Comparison of ENCODE assay signal across 33 cellular contexts in the genomic region with DNA sequence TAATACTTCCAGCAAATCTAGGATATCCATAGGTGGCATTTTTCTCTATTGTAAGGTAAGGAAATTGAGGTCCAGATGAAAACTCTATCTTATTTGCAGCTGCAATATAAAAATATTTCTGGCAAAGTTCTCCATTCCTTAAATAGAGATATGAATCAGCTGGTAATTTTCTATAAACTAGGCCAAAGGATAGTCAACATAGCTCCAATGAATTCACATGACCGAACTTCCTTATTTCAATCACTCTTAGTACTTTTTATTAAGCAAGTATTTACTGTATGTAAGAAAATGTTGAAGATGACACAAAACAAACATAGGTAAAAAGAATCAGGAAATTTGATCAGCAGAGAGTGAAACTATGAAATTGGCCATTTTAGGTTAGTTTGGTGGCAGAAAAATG. TPM values are rescaled to one million over a fixed set of nuclear protein-coding genes. Genes with fewer than 3 reads are reported as not detected.
"Had no signal": no experiment of that assay in that cellular context is flagged by ENCODE, and none has a peak within 500 bp of the region (broad histone marks: within the 10 kb centered on the region; RNA-seq: fewer than 3 reads in every experiment).

No MANE protein-coding gene starts in this region.

- H3K27me3 ChIP-seq: adrenal gland, body of pancreas, esophagus squamous epithelium, gastroesophageal sphincter had no signal

- H3K4me3 ChIP-seq: adrenal gland, body of pancreas, esophagus squamous epithelium, gastroesophageal sphincter had no signal

- H3K36me3 ChIP-seq: adrenal gland, esophagus squamous epithelium, gastroesophageal sphincter, WERI-Rb-1 had no signal

- H3K4me1 ChIP-seq: body of pancreas, esophagus squamous epithelium, gastroesophageal sphincter had no signal

- H3K9me3 ChIP-seq: adrenal gland, body of pancreas, esophagus squamous epithelium, gastroesophageal sphincter had no signal

- ATAC-seq: activated CD4-positive, alpha-beta T cell treated with anti-CD3 and anti-CD28 coated beads for 36 hours; activated CD8-positive, alpha-beta memory T cell treated with anti-CD3 and anti-CD28 coated beads, Interleukin-2, amount 10 ng/mL, durations not matched to agents 7 days and 5 days; activated CD8-positive, alpha-beta T cell treated with anti-CD3 and anti-CD28 coated beads, Interleukin-2, amount 10 ng/mL, durations not matched to agents 7 days and 5 days; activated naive CD8-positive, alpha-beta T cell treated with anti-CD3 and anti-CD28 coated beads, Interleukin-2, amount 50 U/mL, for 24 hours; body of pancreas; gastroesophageal sphincter; T-helper 17 cell had no signal

- H3K27ac ChIP-seq: adrenal gland, body of pancreas, epithelial cell of prostate, esophagus squamous epithelium, gastroesophageal sphincter, WERI-Rb-1 had no signal

- DNase-seq: activated B cell treated with CpG ODN at 0.5 μM for 24 hours; activated CD4-positive, alpha-beta memory T cell treated with anti-CD3 and anti-CD28 coated beads for 36 hours; activated CD4-positive, alpha-beta T cell treated with anti-CD3 and anti-CD28 coated beads for 36 hours; activated CD4-positive, alpha-beta T cell treated with anti-CD3 and anti-CD28 coated beads, Interleukin-2, amount 10 ng/mL, durations not matched to agents 24 days and 14 days; activated CD4-positive, CD25-positive, alpha-beta regulatory T cell treated with anti-CD3 and anti-CD28 coated beads, Interleukin-2, amount 50 U/mL, for 72 hours; activated CD8-positive, alpha-beta memory T cell treated with anti-CD3 and anti-CD28 coated beads, Interleukin-2, amount 10 ng/mL, durations not matched to agents 7 days and 5 days; activated CD8-positive, alpha-beta memory T cell treated with anti-CD3 and anti-CD28 coated beads, Interleukin-2, amount 50 U/mL, for 4 hours; activated CD8-positive, alpha-beta T cell treated with anti-CD3 and anti-CD28 coated beads, Interleukin-2, amount 10 ng/mL, durations not matched to agents 7 days and 5 days; activated effector memory CD4-positive, alpha-beta T cell treated with anti-CD3 and anti-CD28 coated beads, Interleukin-2, amount 50 U/mL, for 16 hours; activated naive CD4-positive, alpha-beta T cell treated with anti-CD3 and anti-CD28 coated beads for 36 hours; activated naive CD8-positive, alpha-beta T cell treated with anti-CD3 and anti-CD28 coated beads for 36 hours; activated naive CD8-positive, alpha-beta T cell treated with anti-CD3 and anti-CD28 coated beads, Interleukin-2, amount 50 U/mL, for 24 hours; activated T-cell treated with anti-CD3 and anti-CD28 coated beads, Interleukin-2, amount 50 U/mL, for 1 hour; activated T-cell treated with anti-CD3 and anti-CD28 coated beads, Interleukin-2, amount 50 U/mL, for 48 hours; adrenal gland; amygdala; aorta; body of pancreas; caudate nucleus; cortex of kidney; dermis blood vessel endothelial cell; effector CD4-positive, alpha-beta T cell; esophagus squamous epithelium; foreskin melanocyte; T-helper 1 cell; T-helper 17 cell; T1000; WERI-Rb-1 had no signal

RNA-seq across cellular contexts. Expression of gene LCP1, which starts 13.0 kb away (rescaled TPM):
- total RNA-seq: dermis blood vessel endothelial cell had no signal

RNA-seq across cellular contexts. Expression of gene LRRC63, which starts 16.7 kb away (rescaled TPM):
- total RNA-seq: activated B cell treated with CpG ODN at 0.5 μM for 24 hours, body of pancreas, dermis blood vessel endothelial cell, endothelial cell of umbilical vein, esophagus squamous epithelium, fibroblast of villous mesenchyme, gastroesophageal sphincter had no signal
- polyA plus RNA-seq: fibroblast of lung had no signal
